In the genomic region with DNA sequence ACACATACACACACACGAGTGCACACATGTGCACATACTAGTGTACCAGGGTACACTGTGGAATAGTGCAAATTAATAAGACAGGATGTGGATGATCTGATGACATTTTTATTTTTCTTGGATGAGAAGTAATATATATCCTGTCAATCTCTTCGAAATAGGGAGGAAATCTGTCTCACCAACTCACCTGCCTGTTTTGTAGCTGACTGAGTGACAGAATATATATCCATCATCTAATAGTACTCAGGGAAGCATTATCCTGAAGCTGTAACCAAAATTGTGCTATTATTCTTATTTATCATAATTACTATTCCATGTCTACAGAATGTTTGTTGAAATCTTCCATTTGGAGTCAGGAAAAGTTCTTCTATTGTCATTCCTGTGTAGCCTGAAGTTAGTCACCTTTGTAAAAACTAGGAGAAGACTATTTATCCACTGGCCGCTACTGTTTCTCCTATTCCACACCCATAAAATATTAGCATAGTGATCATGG, we compare ENCODE assay signal across 8 cellular contexts.
"Had no signal": no experiment of that assay in that cellular context is flagged by ENCODE, and none has a peak within 500 bp of the region (broad histone marks: within the 10 kb centered on the region; RNA-seq: fewer than 3 reads in every experiment).

No MANE protein-coding gene starts in this region.

- H3K9me3 ChIP-seq: HAP-1 had no signal

- H3K4me2 ChIP-seq: GM23338 had no signal

- H3K36me3 ChIP-seq: HAP-1 had no signal

- H3K27ac ChIP-seq: GM23248 had no signal

- DNase-seq: GM23248, GOT3, H7, H9, HCEC 1CT, HFFc6 had no signal

- H3K4me1 ChIP-seq: HAP-1 had no signal

- H3K4me3 ChIP-seq: GM23248, GM23338, HAP-1 had no signal

- H2AFZ ChIP-seq: GM23248, GM23338 had no signal

- H3K9ac ChIP-seq: GM23248 had no signal
